Comparison of ENCODE assay signal across 21 cellular contexts in the genomic region with DNA sequence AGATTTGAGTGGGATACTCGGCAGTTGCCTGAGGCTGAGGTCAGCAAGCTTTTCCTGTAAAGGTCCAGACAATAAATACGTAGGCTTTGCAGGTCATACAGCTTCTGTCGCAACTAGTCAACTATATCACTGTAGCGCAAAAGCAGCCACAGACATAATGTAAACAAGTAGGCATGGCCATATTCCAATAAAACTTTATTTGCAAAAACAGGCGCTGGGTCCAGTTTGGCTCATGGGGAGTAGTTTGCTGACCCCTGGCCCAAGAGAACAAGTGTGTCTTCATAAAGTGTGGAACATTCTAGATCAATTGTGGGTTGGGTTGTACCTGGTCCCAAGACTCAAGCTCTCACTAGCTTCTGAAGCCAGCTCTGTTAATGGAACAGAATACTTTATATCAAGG.
"Had no signal": no experiment of that assay in that cellular context is flagged by ENCODE, and none has a peak within 500 bp of the region (broad histone marks: within the 10 kb centered on the region; RNA-seq: fewer than 3 reads in every experiment).

No MANE protein-coding gene starts in this region.

- H3K9me3 ChIP-seq: MG63, SJSA1 had no signal

- H3K27ac ChIP-seq: SJSA1, SK-N-MC had no signal

- H3K27me3 ChIP-seq: MG63, SJSA1 had no signal

- DNase-seq: IMR-90, NCI-H1092, NCI-H1105 treated with DMSO at 0.1 percent for 48 hours, NCI-H1417 treated with DMSO at 0.1 percent for 48 hours, NCI-H146, NCI-H1694 treated with DMSO at 0.1 percent for 48 hours, NCI-H1930, NCI-H2081, NCI-H2107, NCI-H2227 treated with DMSO at 0.1 percent for 48 hours, NCI-H446, NCI-H510A, NCI-H524 treated with DMSO at 0.1 percent for 48 hours, NCI-H69, NCI-H774, Right ventricle myocardium superior, RPMI8226, SIG-M5 had no signal

- H3K36me3 ChIP-seq: MG63, SJSA1 had no signal

- H3K4me3 ChIP-seq: MG63, SJSA1, SK-N-MC had no signal

- H3K4me1 ChIP-seq: SJSA1 had no signal
